In genomic region chr1:58874757-58875755, GRCh38 we compare ENCODE assay signal across 1 cellular context.
A peak's percentile ranks its signal among the peaks of the same experiment; 100 is the strongest.
TF ChIP-seq lines count a peak whose summit lies in the region.

No MANE protein-coding gene starts in this region.

TF ChIP-seq in K562, 482 proteins besides CTCF, POLR2A, EP300 and RAD21 (continued from another document):
- TF ChIP-seq RREB1 (CRISPR knock-in tag; IDR thresholded peaks at IDR 0.05), result no peak
- no peak for TF ChIP-seq KAT7 (CRISPR knock-in tag; IDR thresholded peaks at IDR 0.05; ENCODE audit: borderline replicate concordance)
- TF ChIP-seq ZNF766 (CRISPR knock-in tag; conservative IDR thresholded peaks at IDR 0.05), result 0 out of 2 replicates have a peak, but pooled peaks have one; percentile 47
- peak; percentile 49 for TF ChIP-seq CBFA2T3 (IDR thresholded peaks at IDR 0.05)
- TF ChIP-seq CREB3L1 (IDR thresholded peaks at IDR 0.05; ENCODE audit: borderline replicate concordance, low read depth), result no peak
- TF ChIP-seq ZFX (CRISPR knock-in tag; IDR thresholded peaks at IDR 0.05), result peak; percentile 38; the same call in 1 of the 2 replicates
- no peak for TF ChIP-seq TBL1XR1 (IDR thresholded peaks at IDR 0.05; ENCODE audit: low read length in 2 of 2)
- no peak for TF ChIP-seq POU5F1 (IDR thresholded peaks at IDR 0.05; ENCODE audit: borderline replicate concordance, low read depth, low read length, partially characterized antibody)
- TF ChIP-seq PTRF (tag; IDR thresholded peaks at IDR 0.05), result no peak
- no peak for TF ChIP-seq RFX5 (IDR thresholded peaks at IDR 0.05; ENCODE audit: low read depth, low read length)
- TF ChIP-seq ARID1B (IDR thresholded peaks at IDR 0.05), result peak; percentile 41
- no peak for TF ChIP-seq HMGN3 (IDR thresholded peaks at IDR 0.05; ENCODE audit: borderline replicate concordance, extremely low read depth, insufficient read length, low read depth, low read length)
- no peak for TF ChIP-seq PHB2 (IDR thresholded peaks at IDR 0.05; ENCODE audit: low read depth)
- TF ChIP-seq FOXJ2 (tag; IDR thresholded peaks at IDR 0.05), result peak; percentile 86
- TF ChIP-seq SNRNP70 (optimal IDR thresholded peaks at IDR 0.05; ENCODE audit: low read depth, low read length), result no peak
- TF ChIP-seq HMG20B (CRISPR knock-in tag; IDR thresholded peaks at IDR 0.05), result no peak
- no peak for TF ChIP-seq ZNF586 (CRISPR knock-in tag; conservative IDR thresholded peaks at IDR 0.05)
- no peak for TF ChIP-seq STAT6 (CRISPR knock-in tag; IDR thresholded peaks at IDR 0.05)
- TF ChIP-seq SNIP1 (IDR thresholded peaks at IDR 0.05; ENCODE audit: low read depth), result no peak
- TF ChIP-seq CXXC5 (CRISPR knock-in tag; IDR thresholded peaks at IDR 0.05), result 0 out of 2 replicates have a peak, but pooled peaks have one; percentile 5
- no peak for TF ChIP-seq HDGF (IDR thresholded peaks at IDR 0.05)
- TF ChIP-seq CBFA2T2 (conservative IDR thresholded peaks at IDR 0.05), result 0 out of 2 replicates have a peak, but pooled peaks have one; percentile 22
- TF ChIP-seq GTF2E2 (tag; IDR thresholded peaks at IDR 0.05), result no peak
- 0 out of 2 replicates have a peak, but pooled peaks have one; percentile 29 for TF ChIP-seq TCF3 (CRISPR knock-in tag; IDR thresholded peaks at IDR 0.05)
- TF ChIP-seq ZNF445 (CRISPR knock-in tag; IDR thresholded peaks at IDR 0.05; ENCODE audit: low read depth), result no peak
- TF ChIP-seq ELK3 (CRISPR knock-in tag; IDR thresholded peaks at IDR 0.05), result no peak
- TF ChIP-seq TAL1 (IDR thresholded peaks at IDR 0.05), result 0 out of 2 replicates have a peak, but pooled peaks have one; percentile 7
- TF ChIP-seq NBN (IDR thresholded peaks at IDR 0.05; ENCODE audit: low read depth), result no peak
- no peak for TF ChIP-seq USF1 (CRISPR knock-in tag; IDR thresholded peaks at IDR 0.05)
- TF ChIP-seq HDAC8 (tag; IDR thresholded peaks at IDR 0.05), result no peak
- no peak for TF ChIP-seq ESRRA (IDR thresholded peaks at IDR 0.05; ENCODE audit: borderline replicate concordance, low read depth)
- TF ChIP-seq, protein P1, sequence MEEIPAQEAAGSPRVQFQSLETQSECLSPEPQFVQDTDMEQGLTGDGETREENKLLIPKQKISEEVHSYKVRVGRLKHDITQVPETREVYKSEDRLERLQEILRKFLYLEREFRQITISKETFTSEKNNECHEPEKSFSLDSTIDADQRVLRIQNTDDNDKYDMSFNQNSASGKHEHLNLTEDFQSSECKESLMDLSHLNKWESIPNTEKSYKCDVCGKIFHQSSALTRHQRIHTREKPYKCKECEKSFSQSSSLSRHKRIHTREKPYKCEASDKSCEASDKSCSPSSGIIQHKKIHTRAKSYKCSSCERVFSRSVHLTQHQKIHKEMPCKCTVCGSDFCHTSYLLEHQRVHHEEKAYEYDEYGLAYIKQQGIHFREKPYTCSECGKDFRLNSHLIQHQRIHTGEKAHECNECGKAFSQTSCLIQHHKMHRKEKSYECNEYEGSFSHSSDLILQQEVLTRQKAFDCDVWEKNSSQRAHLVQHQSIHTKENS (CRISPR knock-in tag; IDR thresholded peaks at IDR 0.05), result no peak
